11 cellular contexts compared by ENCODE assay signal in genomic region chr4:6658204-6658585, GRCh38. TPM values are rescaled to one million over a fixed set of nuclear protein-coding genes. Genes with fewer than 3 reads are reported as not detected.
DNase-seq lines count a peak whose midpoint lies in the region; ATAC-seq and TF ChIP-seq lines count a peak whose summit lies in the region.
"Had no signal": no experiment of that assay in that cellular context is flagged by ENCODE, and none has a peak within 500 bp of the region (broad histone marks: within the 10 kb centered on the region; RNA-seq: fewer than 3 reads in every experiment).

No MANE protein-coding gene starts in this region.

- H3K27me3 ChIP-seq in skeletal muscle tissue (ENCODE audit: control insufficient read depth in 3 of 3, insufficient read depth in 3 of 3, low read length in 3 of 3) (peaks cover 3 to 23% (median 7%) of the 10 kb centered on the region in 3 donors), thyroid gland (no peaks in the 10 kb centered on the region)

- no peaks in the 10 kb centered on the region for H3K9me3 ChIP-seq in skeletal muscle tissue (ENCODE audit: control insufficient read depth in 3 of 3, low read length in 3 of 3)
- no peaks in the 10 kb centered on the region for H3K9me3 ChIP-seq in thyroid gland

- H3K9ac ChIP-seq in skeletal muscle tissue (ENCODE audit: low read depth in 1 of 3, low read length in 3 of 3) = peak overlapping the region in 1 of 3 donors; percentile 54

- no peaks in the 10 kb centered on the region for H3K36me3 Mint-ChIP-seq in activated T-helper 1 cell treated with anti-CD3 and anti-CD28 coated beads, Interleukin-12 subunit alpha, Interleukin-12 subunit beta, Interleukin-2, Interleukin-4 antibody, amounts not matched to agents 30 ng/mL and 10 ng/mL and 1 ng/mL, durations not matched to agents 14 hours and 24 hours and 36 hours (ENCODE audit: low read depth)

- no peak overlapping the region for H3K27ac Mint-ChIP-seq in activated T-helper 1 cell treated with anti-CD3 and anti-CD28 coated beads, Interleukin-12 subunit alpha, Interleukin-12 subunit beta, Interleukin-2, Interleukin-4 antibody, amounts not matched to agents 30 ng/mL and 10 ng/mL and 1 ng/mL, durations not matched to agents 14 hours and 24 hours and 36 hours

- H3K36me3 ChIP-seq in skeletal muscle tissue (ENCODE audit: control insufficient read depth in 3 of 3, insufficient read depth in 3 of 3, low read length in 3 of 3) (no peaks in the 10 kb centered on the region), thyroid gland (no peaks in the 10 kb centered on the region)

- H3K4me1 ChIP-seq in skeletal muscle tissue (ENCODE audit: control insufficient read depth in 3 of 3, insufficient read depth in 3 of 3, low read length in 3 of 3) (peaks cover 0 to 3% (median 3%) of the 10 kb centered on the region in 3 donors), thyroid gland (peaks cover 0 to 5% of the 10 kb centered on the region in 2 donors)

- H3K27ac ChIP-seq in skeletal muscle tissue (ENCODE audit: low read depth, low read length) = no peak overlapping the region
- H3K27ac ChIP-seq in thyroid gland = no peak overlapping the region

- H3K9me3 Mint-ChIP-seq in activated T-helper 1 cell treated with anti-CD3 and anti-CD28 coated beads, Interleukin-12 subunit alpha, Interleukin-12 subunit beta, Interleukin-2, Interleukin-4 antibody, amounts not matched to agents 30 ng/mL and 10 ng/mL and 1 ng/mL, durations not matched to agents 14 hours and 24 hours and 36 hours = peaks cover 10% of the 10 kb centered on the region

- H3K4me1 Mint-ChIP-seq in activated T-helper 1 cell treated with anti-CD3 and anti-CD28 coated beads, Interleukin-12 subunit alpha, Interleukin-12 subunit beta, Interleukin-2, Interleukin-4 antibody, amounts not matched to agents 30 ng/mL and 10 ng/mL and 1 ng/mL, durations not matched to agents 14 hours and 24 hours and 36 hours (ENCODE audit: low read depth) = peaks cover 8% of the 10 kb centered on the region

- H3K27me3 Mint-ChIP-seq in activated T-helper 1 cell treated with anti-CD3 and anti-CD28 coated beads, Interleukin-12 subunit alpha, Interleukin-12 subunit beta, Interleukin-2, Interleukin-4 antibody, amounts not matched to agents 30 ng/mL and 10 ng/mL and 1 ng/mL, durations not matched to agents 14 hours and 24 hours and 36 hours (ENCODE audit: insufficient read depth) = peaks cover 28% of the 10 kb centered on the region

- 89 to 96% methylated on average over 7 of the region's 7 CpGs for WGBS in thyroid gland, 2 donors

- intact Hi-C loops in activated T-helper 1 cell treated with anti-CD3 and anti-CD28 coated beads, Interleukin-12 subunit alpha, Interleukin-12 subunit beta, Interleukin-2, Interleukin-4 antibody, amounts not matched to agents 30 ng/mL and 10 ng/mL and 1 ng/mL, durations not matched to agents 14 hours and 24 hours and 36 hours (cut with micrococcal nuclease) = loop anchor here (2.0 kb wide), 2 partner anchors 15 to 17 kb away; partner anchors contain the start of gene MRFAP1
- intact Hi-C loops in left ventricle myocardium superior (cut with micrococcal nuclease) = no loop called here
- intact Hi-C loops in thyroid gland (cut with DNase I) = no loop called here

- no peak for TF ChIP-seq POLR2A in thyroid gland (IDR thresholded peaks at IDR 0.05)

- DNase-seq in ELF-1 (ENCODE audit: low read depth, low spot score) = peak; percentile 67
- no peak for DNase-seq in activated T-helper 1 cell treated with anti-CD3 and anti-CD28 coated beads, Interleukin-12 subunit alpha, Interleukin-12 subunit beta, Interleukin-2, Interleukin-4 antibody, amounts not matched to agents 30 ng/mL and 10 ng/mL and 1 ng/mL, durations not matched to agents 14 hours and 24 hours and 36 hours (ENCODE audit: low spot score)
- DNase-seq in left ventricle myocardium superior = no peak
- no peak for DNase-seq in stimulated activated CD4-positive, alpha-beta T cell treated with anti-CD3 and anti-CD28 coated beads, Interleukin-4, amount 100 ng/mL, for 1 hour
- DNase-seq in anterior cingulate cortex (lab: John Stamatoyannopoulos, UW) = no peak
- DNase-seq in thyroid gland = no peak
- DNase-seq: NCI-H2171 treated with DMSO at 0.1 percent for 48 hours, SIG-M5, trophoblast cell had no signal

- H3K4me3 ChIP-seq in skeletal muscle tissue (ENCODE audit: low read length in 3 of 3) = peak overlapping the region in 2 of 3 donors; percentile 49 to 61
- peak overlapping the region in 1 of 3 donors; percentile 24 for H3K4me3 ChIP-seq in thyroid gland (replicated peaks in 1 of 3)

- no peak for TF ChIP-seq CTCF in thyroid gland (IDR thresholded peaks at IDR 0.05)

- peak; percentile 25 for ATAC-seq in left ventricle myocardium superior
- no peak for ATAC-seq in HG03442 (IDR thresholded peaks at IDR 0.05; ENCODE audit: unreplicated experiment)

- H3K4me3 Mint-ChIP-seq in activated T-helper 1 cell treated with anti-CD3 and anti-CD28 coated beads, Interleukin-12 subunit alpha, Interleukin-12 subunit beta, Interleukin-2, Interleukin-4 antibody, amounts not matched to agents 30 ng/mL and 10 ng/mL and 1 ng/mL, durations not matched to agents 14 hours and 24 hours and 36 hours = peak overlapping the region; percentile 59

RNA-seq across cellular contexts. Expression of gene MRFAP1, which starts 17.7 kb away (rescaled TPM):
- total RNA-seq in activated T-helper 1 cell treated with anti-CD3 and anti-CD28 coated beads, Interleukin-12 subunit alpha, Interleukin-12 subunit beta, Interleukin-2, Interleukin-4 antibody, amounts not matched to agents 30 ng/mL and 10 ng/mL and 1 ng/mL, durations not matched to agents 14 hours and 24 hours and 36 hours = 115 and 119 TPM in 2 replicates
- 226 TPM for total RNA-seq in left ventricle myocardium superior
- 83.0 TPM for total RNA-seq in skeletal muscle tissue
- total RNA-seq in thyroid gland = 100 to 1,000 TPM; 258 to 314 (median 288) TPM

RNA-seq across cellular contexts. Expression of gene S100P, which starts 35.5 kb away (rescaled TPM):
- total RNA-seq in activated T-helper 1 cell treated with anti-CD3 and anti-CD28 coated beads, Interleukin-12 subunit alpha, Interleukin-12 subunit beta, Interleukin-2, Interleukin-4 antibody, amounts not matched to agents 30 ng/mL and 10 ng/mL and 1 ng/mL, durations not matched to agents 14 hours and 24 hours and 36 hours = 1.7 and 1.9 TPM in 2 replicates
- total RNA-seq in left ventricle myocardium superior (1.1 TPM), skeletal muscle tissue (0.52 TPM), thyroid gland (under 1 TPM in 1 of 4 donors, not detected in 3; 0.56 TPM)

RNA-seq across cellular contexts. Expression of gene MRFAP1L1, which starts 51.5 kb away (rescaled TPM):
- 51.7 and 53.9 TPM in 2 replicates for total RNA-seq in activated T-helper 1 cell treated with anti-CD3 and anti-CD28 coated beads, Interleukin-12 subunit alpha, Interleukin-12 subunit beta, Interleukin-2, Interleukin-4 antibody, amounts not matched to agents 30 ng/mL and 10 ng/mL and 1 ng/mL, durations not matched to agents 14 hours and 24 hours and 36 hours
- total RNA-seq in left ventricle myocardium superior (42.9 TPM), skeletal muscle tissue (32.9 TPM), thyroid gland (10 to 100 TPM; 70.5 to 93.9 (median 76.2) TPM)

RNA-seq across cellular contexts. Expression of gene BLOC1S4, which starts 57.8 kb away (rescaled TPM):
- 21.5 and 23.6 TPM in 2 replicates for total RNA-seq in activated T-helper 1 cell treated with anti-CD3 and anti-CD28 coated beads, Interleukin-12 subunit alpha, Interleukin-12 subunit beta, Interleukin-2, Interleukin-4 antibody, amounts not matched to agents 30 ng/mL and 10 ng/mL and 1 ng/mL, durations not matched to agents 14 hours and 24 hours and 36 hours
- 7.3 TPM for total RNA-seq in left ventricle myocardium superior
- total RNA-seq in skeletal muscle tissue = 6.3 TPM
- total RNA-seq in thyroid gland = 10 to 100 TPM; 11.7 to 31.3 (median 22.1) TPM
